8 cellular contexts compared by ENCODE assay signal in the genomic region with DNA sequence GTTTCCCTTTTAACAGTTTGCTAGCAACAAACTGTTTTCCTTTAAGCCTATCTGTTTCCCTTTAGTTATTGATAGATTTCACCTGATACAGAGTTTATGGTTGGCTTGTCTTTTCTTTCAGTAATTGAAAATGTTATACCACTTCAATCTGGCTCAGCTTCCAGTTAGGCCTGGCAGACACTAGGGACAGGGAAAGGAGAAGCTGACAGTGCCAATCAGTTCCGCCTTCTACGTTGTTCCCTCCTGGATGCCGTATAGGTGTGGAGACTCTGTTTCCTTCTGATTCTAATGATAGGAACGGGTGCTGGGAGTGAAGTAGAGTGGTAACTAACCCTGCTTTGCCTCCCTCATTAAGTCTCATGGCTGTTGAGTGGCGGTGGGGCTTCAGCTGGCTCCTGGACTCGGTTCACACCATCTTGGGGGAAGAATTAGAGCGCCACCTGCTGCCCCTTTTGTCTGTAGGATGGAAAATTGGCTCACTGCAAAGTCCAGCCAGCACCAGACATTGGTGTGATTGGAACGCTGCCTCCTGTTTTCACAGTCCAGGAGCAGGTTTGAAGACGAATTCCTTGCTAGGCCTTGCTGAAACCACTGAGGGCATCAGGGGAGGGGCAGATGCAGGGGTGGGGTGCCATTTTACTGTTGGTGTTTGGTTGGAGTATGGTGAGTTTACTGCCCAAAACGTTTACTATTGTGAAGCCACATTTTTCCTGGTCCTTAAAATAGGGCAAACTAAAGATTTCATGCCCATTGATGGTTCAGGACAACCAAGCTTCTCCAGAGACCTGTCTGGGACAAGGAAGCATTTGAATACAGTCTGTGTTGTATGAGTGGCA.
DNase-seq lines count a peak whose midpoint lies in the region; ATAC-seq, FAIRE-seq and TF ChIP-seq lines count a peak whose summit lies in the region.

No MANE protein-coding gene starts in this region.

- H3K27me3 ChIP-seq in left lung = no peaks in the 10 kb centered on the region

- H3K9me3 ChIP-seq in A549 = no peaks in the 10 kb centered on the region
- H3K9me3 ChIP-seq in left lung = no peaks in the 10 kb centered on the region

- no peak for FAIRE-seq in A549 (lab: Jason Lieb, UNC)

- TF ChIP-seq CTCF in A549 (IDR thresholded peaks at IDR 0.05) (peak; percentile 30), GM13976 (IDR thresholded peaks at IDR 0.05; ENCODE audit: borderline replicate concordance, control extremely low read depth, extremely low read depth, insufficient read depth, missing control alignments) (peak; percentile 66), astrocyte of the spinal cord (IDR thresholded peaks at IDR 0.05; ENCODE audit: low read depth, low read length) (peak; percentile 67), left lung (IDR thresholded peaks at IDR 0.05) (peak; percentile 19 to 41)

- CTCF ChIA-PET in A549 (lab: Yijun Ruan, JAX) = no interaction called here

- H3K27ac ChIP-seq in A549 (no peak overlapping the region), left lung (no peak overlapping the region)

- H3K4me3 ChIP-seq in A549 (no peak overlapping the region), astrocyte of the spinal cord (ENCODE audit: low read depth, low read length) (no peak overlapping the region), left lung (no peak overlapping the region)

- POLR2A ChIA-PET in A549 (lab: Yijun Ruan, JAX) = no interaction called here

- TF ChIP-seq POLR2A in A549 (IDR thresholded peaks at IDR 0.05; ENCODE audit: low read length) = no peak

- H3K36me3 ChIP-seq in left lung = no peaks in the 10 kb centered on the region

- peak; percentile 42 to 46; a peak in 4 of 5 replicates for TF ChIP-seq RAD21 in A549 (conservative IDR thresholded peaks at IDR 0.05 in 1 of 2, IDR thresholded peaks at IDR 0.05 in 1 of 2)

- in situ Hi-C loops in GM13976 (cut with MboI; ENCODE audit: low sequenced_read_pairs, unreplicated experiment) = no loop called here
- in situ Hi-C loops in astrocyte of the spinal cord (cut with HindIII; ENCODE audit: low sequenced_read_pairs) = no loop called here

- DNase-seq in A549 (ENCODE audit: low read depth in 1 of 2, low spot score in 1 of 2) (peak in 1 of 2 experiments; percentile 56), GM13976 (ENCODE audit: low spot score) (peak; percentile 16), NCI-H460 (ENCODE audit: extremely low read depth, low read depth) (peak; percentile 36), astrocyte of the spinal cord (ENCODE audit: low read depth, low spot score) (peak; percentile 58), left lung (peak; percentile 33 to 50)
- no peak for DNase-seq in stimulated activated naive CD4-positive, alpha-beta T cell (lab: John Stamatoyannopoulos, UW)

- intact Hi-C loops in left lung (cut with DNase I) = no loop called here

- TF ChIP-seq EP300 in A549 (IDR thresholded peaks at IDR 0.05) = no peak

- H3K4me1 ChIP-seq in A549 (no peaks in the 10 kb centered on the region), left lung (no peaks in the 10 kb centered on the region)

- WGBS in A549 (ENCODE audit: missing lambda C conversion rate) = 19% methylated on average over 8 of the region's 10 CpGs

- peak; percentile 75 to 80; a peak in 5 of 6 replicates for ATAC-seq in A549
- ATAC-seq in HG03432 (IDR thresholded peaks at IDR 0.05; ENCODE audit: unreplicated experiment) = peak; percentile 94
- ATAC-seq in left lung = peak; percentile 93
- no peak for ATAC-seq in GM21360 (IDR thresholded peaks at IDR 0.05; ENCODE audit: unreplicated experiment)

- H3K4me2 ChIP-seq in A549 = no peak overlapping the region

TF ChIP-seq in A549, 52 proteins besides CTCF, POLR2A, EP300 and RAD21:
- TF ChIP-seq NPAS2 (CRISPR knock-in tag; IDR thresholded peaks at IDR 0.05; ENCODE audit: borderline replicate concordance) (no peak), RFX5 (IDR thresholded peaks at IDR 0.05) (no peak), POLR2AphosphoS2 (conservative IDR thresholded peaks at IDR 0.05; ENCODE audit: low read length) (no peak), GATA3 (IDR thresholded peaks at IDR 0.05; ENCODE audit: borderline replicate concordance) (no peak), JUN (IDR thresholded peaks at IDR 0.05) (no peak), BHLHE40 (IDR thresholded peaks at IDR 0.05; ENCODE audit: low read depth, low read length) (no peak), NFE2L2 (conservative IDR thresholded peaks at IDR 0.05; ENCODE audit: low read length) (no peak), EHF (CRISPR knock-in tag; IDR thresholded peaks at IDR 0.05) (no peak), RARB (CRISPR knock-in tag; IDR thresholded peaks at IDR 0.05) (no peak), KDM5A (IDR thresholded peaks at IDR 0.05) (no peak), HDAC2 (IDR thresholded peaks at IDR 0.05) (no peak), RNF2 (IDR thresholded peaks at IDR 0.05; ENCODE audit: borderline replicate concordance, low read depth) (no peak), MAFK (IDR thresholded peaks at IDR 0.05; ENCODE audit: partially characterized antibody) (no peak), MAZ (IDR thresholded peaks at IDR 0.05; ENCODE audit: borderline replicate concordance, low read depth, low read length) (no peak), ESRRA (IDR thresholded peaks at IDR 0.05; ENCODE audit: borderline replicate concordance, low read length) (no peak)
- TF ChIP-seq, protein P1, sequence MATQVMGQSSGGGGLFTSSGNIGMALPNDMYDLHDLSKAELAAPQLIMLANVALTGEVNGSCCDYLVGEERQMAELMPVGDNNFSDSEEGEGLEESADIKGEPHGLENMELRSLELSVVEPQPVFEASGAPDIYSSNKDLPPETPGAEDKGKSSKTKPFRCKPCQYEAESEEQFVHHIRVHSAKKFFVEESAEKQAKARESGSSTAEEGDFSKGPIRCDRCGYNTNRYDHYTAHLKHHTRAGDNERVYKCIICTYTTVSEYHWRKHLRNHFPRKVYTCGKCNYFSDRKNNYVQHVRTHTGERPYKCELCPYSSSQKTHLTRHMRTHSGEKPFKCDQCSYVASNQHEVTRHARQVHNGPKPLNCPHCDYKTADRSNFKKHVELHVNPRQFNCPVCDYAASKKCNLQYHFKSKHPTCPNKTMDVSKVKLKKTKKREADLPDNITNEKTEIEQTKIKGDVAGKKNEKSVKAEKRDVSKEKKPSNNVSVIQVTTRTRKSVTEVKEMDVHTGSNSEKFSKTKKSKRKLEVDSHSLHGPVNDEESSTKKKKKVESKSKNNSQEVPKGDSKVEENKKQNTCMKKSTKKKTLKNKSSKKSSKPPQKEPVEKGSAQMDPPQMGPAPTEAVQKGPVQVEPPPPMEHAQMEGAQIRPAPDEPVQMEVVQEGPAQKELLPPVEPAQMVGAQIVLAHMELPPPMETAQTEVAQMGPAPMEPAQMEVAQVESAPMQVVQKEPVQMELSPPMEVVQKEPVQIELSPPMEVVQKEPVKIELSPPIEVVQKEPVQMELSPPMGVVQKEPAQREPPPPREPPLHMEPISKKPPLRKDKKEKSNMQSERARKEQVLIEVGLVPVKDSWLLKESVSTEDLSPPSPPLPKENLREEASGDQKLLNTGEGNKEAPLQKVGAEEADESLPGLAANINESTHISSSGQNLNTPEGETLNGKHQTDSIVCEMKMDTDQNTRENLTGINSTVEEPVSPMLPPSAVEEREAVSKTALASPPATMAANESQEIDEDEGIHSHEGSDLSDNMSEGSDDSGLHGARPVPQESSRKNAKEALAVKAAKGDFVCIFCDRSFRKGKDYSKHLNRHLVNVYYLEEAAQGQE (IDR thresholded peaks at IDR 0.05) = no peak

Comparison
In these comparisons a context has a peak if more than half of its experiments do, and no peak if none do; other contexts are left out.
1. DNase-seq: peak in GM13976 (single experiment), NCI-H460 (single experiment), astrocyte of the spinal cord (single experiment) and left lung (2 of 2); none in stimulated activated naive CD4-positive, alpha-beta T cell (0 of 6).
2. Peak in every context shown above with its lines, with median percentiles within 50 percentile points of each other: CTCF ChIP-seq.